In the genomic region with DNA sequence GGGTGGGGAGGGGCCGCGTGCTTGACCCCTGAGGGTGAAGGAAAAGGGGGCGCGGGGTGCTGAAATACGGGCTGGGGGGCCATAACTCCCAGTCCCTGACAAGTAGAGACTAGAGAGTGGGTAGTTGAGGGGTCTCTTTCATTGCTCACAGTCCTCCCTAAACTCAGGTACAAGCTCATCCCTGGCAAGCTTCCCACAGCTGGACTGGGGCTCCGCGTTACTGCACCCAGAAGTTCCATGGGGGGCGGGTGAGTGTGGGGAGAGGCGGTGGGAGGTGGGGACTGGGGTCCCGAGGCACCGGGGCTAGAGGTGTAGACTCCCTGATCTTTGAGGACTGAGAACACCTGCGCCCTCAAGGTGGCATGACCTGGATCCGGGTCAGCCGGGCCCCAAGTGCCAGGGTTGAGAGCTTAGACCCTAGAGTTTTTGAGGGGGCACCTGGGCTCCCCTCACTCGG, we compare ENCODE assay signal across 8 cellular contexts. TPM values are rescaled to one million over a fixed set of nuclear protein-coding genes. Genes with fewer than 3 reads are reported as not detected.
A peak's percentile ranks its signal among the peaks of the same experiment; 100 is the strongest.
DNase-seq lines count a peak whose midpoint lies in the region; ATAC-seq and TF ChIP-seq lines count a peak whose summit lies in the region.

No MANE protein-coding gene starts in this region.

- H3K27ac Mint-ChIP-seq in glutamatergic neuron (ENCODE audit: unreplicated experiment), result no peak overlapping the region

- peaks cover 7% of the 10 kb centered on the region for H3K4me1 Mint-ChIP-seq in glutamatergic neuron (ENCODE audit: low read depth, unreplicated experiment)

- ATAC-seq in GM21619 (IDR thresholded peaks at IDR 0.05; ENCODE audit: unreplicated experiment) (peak; percentile 1), gastrocnemius medialis (no peak)

- H3K36me3 Mint-ChIP-seq in glutamatergic neuron (ENCODE audit: unreplicated experiment), result no peaks in the 10 kb centered on the region

- H3K9me3 ChIP-seq in WERI-Rb-1 (ENCODE audit: severe bottlenecking) (no peaks in the 10 kb centered on the region), gastrocnemius medialis (no peaks in the 10 kb centered on the region)

- H3K4me3 Mint-ChIP-seq in glutamatergic neuron (ENCODE audit: unreplicated experiment), result peak overlapping the region; percentile 5

- TF ChIP-seq POLR2A in gastrocnemius medialis (IDR thresholded peaks at IDR 0.05), result no peak

- H3K36me3 ChIP-seq in WERI-Rb-1 (peaks cover 7% of the 10 kb centered on the region), gastrocnemius medialis (peaks cover 0 to 4% of the 10 kb centered on the region in 2 donors)

- TF ChIP-seq CTCF in WERI-Rb-1 (IDR thresholded peaks at IDR 0.05; ENCODE audit: low read depth, low read length) (no peak), glutamatergic neuron (IDR thresholded peaks at IDR 0.05; ENCODE audit: partially characterized antibody, unreplicated experiment) (no peak), gastrocnemius medialis (IDR thresholded peaks at IDR 0.05 in 4 of 5, conservative IDR thresholded peaks at IDR 0.05 in 1 of 5) (no peak), GM20000 (IDR thresholded peaks at IDR 0.05; ENCODE audit: extremely low read depth, missing control alignments) (no peak)

- H3K27me3 ChIP-seq in WERI-Rb-1 (ENCODE audit: insufficient read depth, low read depth, severe bottlenecking) (no peaks in the 10 kb centered on the region), gastrocnemius medialis (no peaks in the 10 kb centered on the region)

- H3K9me3 Mint-ChIP-seq in glutamatergic neuron (ENCODE audit: unreplicated experiment), result peaks cover 2% of the 10 kb centered on the region

- in situ Hi-C loops in gastrocnemius medialis (cut with MboI; ENCODE audit: low sequenced_read_pairs in 4 of 4), result no loop called here

- H3K4me3 ChIP-seq in WERI-Rb-1 (ENCODE audit: low read depth, low read length) (peak overlapping the region; percentile 62), gastrocnemius medialis (peak overlapping the region; percentile 64 to 83 (median 76))

- H3K27me3 Mint-ChIP-seq in glutamatergic neuron (ENCODE audit: unreplicated experiment), result peaks cover 6% of the 10 kb centered on the region

- intact Hi-C loops in gastrocnemius medialis (cut with DNase I; ENCODE audit: low total_unique reads), result no loop called here

- H3K27ac ChIP-seq in WERI-Rb-1 (peak overlapping the region; percentile 91), gastrocnemius medialis (peak overlapping the region in 2 of 4 donors; percentile 80 to 88)

- H3K4me1 ChIP-seq in gastrocnemius medialis, result peaks cover 6 to 16% of the 10 kb centered on the region in 2 donors

- no peak for DNase-seq in WERI-Rb-1
- DNase-seq in glutamatergic neuron, result no peak
- DNase-seq in gastrocnemius medialis, result no peak
- DNase-seq in T1000 (lab: John Stamatoyannopoulos, UW), result no peak
- no peak for DNase-seq in cerebellar cortex (ENCODE audit: low spot score)
- no peak for DNase-seq in GM20000 (ENCODE audit: low spot score)
- DNase-seq in NCI-H187 treated with DMSO at 0.1 percent for 48 hours (lab: John Stamatoyannopoulos, UW), result no peak

RNA-seq across cellular contexts. Expression of a gene that starts 1.3 kb away (rescaled TPM):
- total RNA-seq in glutamatergic neuron (ENCODE audit: unreplicated experiment), result 1.3 TPM
- total RNA-seq in gastrocnemius medialis, result under 1 TPM in 1 of 4 donors, not detected in 3; 0.23 TPM

RNA-seq across cellular contexts. Expression of a gene that starts 5.3 kb away (rescaled TPM):
- 448 TPM for total RNA-seq in glutamatergic neuron (ENCODE audit: unreplicated experiment)
- total RNA-seq in gastrocnemius medialis, result 1,000 to 10,000 TPM in 2 of 4 donors, 100 to 1,000 TPM in 2; 899 to 1,245 (median 976) TPM

RNA-seq across cellular contexts. Expression of a gene that starts 14.0 kb away (rescaled TPM):
- total RNA-seq in glutamatergic neuron (ENCODE audit: unreplicated experiment), result 78.7 TPM
- 10 to 100 TPM; 45.8 to 77.8 (median 75.4) TPM for total RNA-seq in gastrocnemius medialis

RNA-seq across cellular contexts. Expression of a gene that starts 23.5 kb away (rescaled TPM):
- total RNA-seq in glutamatergic neuron (ENCODE audit: unreplicated experiment) (not detected), gastrocnemius medialis (not detected)

RNA-seq across cellular contexts. Expression of a gene that starts 30.3 kb away (rescaled TPM):
- total RNA-seq in glutamatergic neuron (ENCODE audit: unreplicated experiment), result 15.9 TPM
- 1 to 10 TPM; 2.5 to 4.8 (median 3.4) TPM for total RNA-seq in gastrocnemius medialis
